Comparison of ENCODE assay signal across 8 cellular contexts in genomic region chr6:157982580-157983438, GRCh38. TPM values are rescaled to one million over a fixed set of nuclear protein-coding genes. Genes with fewer than 3 reads are reported as not detected.
DNase-seq lines count a peak whose midpoint lies in the region; ATAC-seq and TF ChIP-seq lines count a peak whose summit lies in the region.

No MANE protein-coding gene starts in this region.

- H3K9ac ChIP-seq in BLaER1 treated with 17β-estradiol and CSF1 and Interleukin-3, amounts not matched to agents 10 nM and 100 nM = peak overlapping the region in 10 of 11 experiments; percentile 72 to 87 (median 79); a peak in 14 of 22 replicates
- H3K9ac ChIP-seq in HUES48 (ENCODE audit: low read depth, low read length) (peak overlapping the region; percentile 83; the same call in 1 of the 2 replicates), adipocyte (ENCODE audit: low read length) (peak overlapping the region; percentile 86)

- H3K27ac ChIP-seq in BLaER1 treated with 17β-estradiol and CSF1 and Interleukin-3, amounts not matched to agents 10 nM and 100 nM = peak overlapping the region in 2 of 11 experiments; percentile 77 to 81; a peak in 3 of 22 replicates
- peak overlapping the region; percentile 78 for H3K27ac ChIP-seq in HUES48 (ENCODE audit: low read depth, low read length)
- peak overlapping the region in 5 of 8 donors; percentile 74 to 88 (median 80) for H3K27ac ChIP-seq in spleen

- no peak for TF ChIP-seq CTCF in spleen (IDR thresholded peaks at IDR 0.05 in 8 of 11, conservative IDR thresholded peaks at IDR 0.05 in 3 of 11)

- H3K27me3 ChIP-seq in BLaER1 treated with 17β-estradiol and CSF1 and Interleukin-3, amounts not matched to agents 10 nM and 100 nM = peaks cover 17 to 66% (median 28%) of the 10 kb centered on the region in 11 experiments; a peak in 21 of 22 replicates
- peaks cover 18% of the 10 kb centered on the region for H3K27me3 ChIP-seq in HUES48 (ENCODE audit: control insufficient read depth, insufficient read depth, low read length)
- no peaks in the 10 kb centered on the region for H3K27me3 ChIP-seq in adipocyte (replicated peaks; ENCODE audit: control insufficient read depth, insufficient read depth, low read length)
- peaks cover 0 to 16% (median 0%) of the 10 kb centered on the region in 7 donors for H3K27me3 ChIP-seq in spleen (replicated peaks in 1 of 7)

- 58 to 67% (median 67%) methylated on average over 16 of the region's 16 CpGs for WGBS in spleen, 5 donors

- no peaks in the 10 kb centered on the region for H3K9me3 ChIP-seq in BLaER1 treated with 17β-estradiol and CSF1 and Interleukin-3, amounts not matched to agents 10 nM and 100 nM (replicated peaks in 1 of 11)
- H3K9me3 ChIP-seq in HUES48 (ENCODE audit: control insufficient read depth, insufficient read depth, low read length) (no peaks in the 10 kb centered on the region), adipocyte (ENCODE audit: control insufficient read depth, low read length) (no peaks in the 10 kb centered on the region), spleen (no peaks in the 10 kb centered on the region)

- peak overlapping the region; percentile 98 to 100 (median 99) for H3K4me2 ChIP-seq in BLaER1 treated with 17β-estradiol and CSF1 and Interleukin-3, amounts not matched to agents 10 nM and 100 nM

- peaks cover 0 to 34% (median 0%) of the 10 kb centered on the region in 11 experiments; a peak in 7 of 22 replicates for H4K20me1 ChIP-seq in BLaER1 treated with 17β-estradiol and CSF1 and Interleukin-3, amounts not matched to agents 10 nM and 100 nM

- DNase-seq in adipocyte (ENCODE audit: low read depth) (peak; percentile 75), inferior parietal cortex (ENCODE audit: extremely low spot score) (peak; percentile 50), spleen (peak; percentile 38), NOMO-1 treated with dmso at 0.1 percent for 144 hours (lab: John Stamatoyannopoulos, UW; ENCODE audit: unreplicated experiment) (no peak)

- peaks cover 26 to 83% (median 76%) of the 10 kb centered on the region in 10 experiments for H3K4me1 ChIP-seq in BLaER1 treated with 17β-estradiol and CSF1 and Interleukin-3, amounts not matched to agents 10 nM and 100 nM
- H3K4me1 ChIP-seq in HUES48 (ENCODE audit: control insufficient read depth, insufficient read depth, low read length) (peaks cover 43% of the 10 kb centered on the region), adipocyte (ENCODE audit: control insufficient read depth, insufficient read depth, low read length) (peaks cover 15% of the 10 kb centered on the region), spleen (peaks cover 11 to 71% (median 38%) of the 10 kb centered on the region in 6 donors)

- no peaks in the 10 kb centered on the region for H3K36me3 ChIP-seq in BLaER1 treated with 17β-estradiol and CSF1 and Interleukin-3, amounts not matched to agents 10 nM and 100 nM
- H3K36me3 ChIP-seq in HUES48 (ENCODE audit: control insufficient read depth, insufficient read depth, low read length) = no peaks in the 10 kb centered on the region
- H3K36me3 ChIP-seq in adipocyte (ENCODE audit: control insufficient read depth, insufficient read depth, low read length, severe bottlenecking) = no peaks in the 10 kb centered on the region
- H3K36me3 ChIP-seq in spleen = no peaks in the 10 kb centered on the region

- no peak for TF ChIP-seq POLR2A in spleen (IDR thresholded peaks at IDR 0.05)

- H3K4me3 ChIP-seq in BLaER1 treated with 17β-estradiol and CSF1 and Interleukin-3, amounts not matched to agents 10 nM and 100 nM = peak overlapping the region; percentile 71 to 84 (median 78)
- H3K4me3 ChIP-seq in HUES48 (ENCODE audit: low read depth, low read length) = peak overlapping the region; percentile 68
- peak overlapping the region; percentile 84 for H3K4me3 ChIP-seq in adipocyte (ENCODE audit: low read length)
- H3K4me3 ChIP-seq in spleen = peak overlapping the region; percentile 77 to 98 (median 86)

- intact Hi-C loops in spleen (cut with DNase I; ENCODE audit: low total_unique reads) = no loop called here

- no peak for ATAC-seq in GM18517 (IDR thresholded peaks at IDR 0.05; ENCODE audit: unreplicated experiment)
- ATAC-seq in HG02623 (IDR thresholded peaks at IDR 0.05; ENCODE audit: unreplicated experiment) = no peak

RNA-seq across cellular contexts. Expression of gene SYNJ2, which starts 1.1 kb away (rescaled TPM):
- total RNA-seq in spleen = 10 to 100 TPM in 5 of 7 donors, 1 to 10 TPM in 2; 6.7 to 34.0 (median 11.9) TPM
- polyA plus RNA-seq in spleen = 1 to 10 TPM; 2.4 to 2.8 (median 2.6) TPM
